12 cellular contexts compared by ENCODE assay signal in genomic region chr13:100490692-100491091, GRCh38.
DNase-seq lines count a peak whose midpoint lies in the region; ATAC-seq, FAIRE-seq and TF ChIP-seq lines count a peak whose summit lies in the region.
"Had no signal": no experiment of that assay in that cellular context is flagged by ENCODE, and none has a peak within 500 bp of the region (broad histone marks: within the 10 kb centered on the region; RNA-seq: fewer than 3 reads in every experiment).

No MANE protein-coding gene starts in this region.

- DNase-seq in DMS79 (lab: John Stamatoyannopoulos, UW) (peak; percentile 99), NCI-H187 treated with DMSO at 0.1 percent for 48 hours (lab: John Stamatoyannopoulos, UW) (peak; percentile 96), astrocyte (ENCODE audit: low read depth) (peak; percentile 25), mesenchymal stem cell (no peak), progenitor cell of endocrine pancreas (ENCODE audit: low spot score, unreplicated experiment) (no peak), activated T-cell treated with anti-CD3 and anti-CD28 coated beads for 4 hours (no peak), SKM-1 treated with dmso at 0.1 percent for 144 hours (lab: John Stamatoyannopoulos, UW; ENCODE audit: unreplicated experiment) (no peak)

- no peaks in the 10 kb centered on the region for H3K27me3 ChIP-seq in astrocyte (ENCODE audit: insufficient read depth, low read length)
- no peaks in the 10 kb centered on the region for H3K27me3 ChIP-seq in mesenchymal stem cell (ENCODE audit: control insufficient read depth in 1 of 2, insufficient read depth in 1 of 2, low read length in 2 of 2)

- H3K27ac ChIP-seq in astrocyte (ENCODE audit: low read depth, low read length) (no peak overlapping the region), mesenchymal stem cell (ENCODE audit: low read length, poor library complexity, severe bottlenecking) (peak overlapping the region; percentile 83)

- H3K4ac ChIP-seq in mesenchymal stem cell (ENCODE audit: low read depth in 1 of 2, low read length in 2 of 2): no peak overlapping the region

- H3K36me3 Mint-ChIP-seq in astrocyte (ENCODE audit: low read depth, unreplicated experiment) (peaks cover 4% of the 10 kb centered on the region), progenitor cell of endocrine pancreas (ENCODE audit: insufficient read depth) (peaks cover 3% of the 10 kb centered on the region)

- H3K4me3 ChIP-seq in astrocyte (ENCODE audit: insufficient read depth, low read depth, low read length): no peak overlapping the region
- no peak overlapping the region for H3K4me3 ChIP-seq in mesenchymal stem cell (ENCODE audit: insufficient read depth in 1 of 2, low read depth in 1 of 2, low read length in 2 of 2)

- no peaks in the 10 kb centered on the region for H3K9me3 Mint-ChIP-seq in astrocyte (ENCODE audit: unreplicated experiment)
- H3K9me3 Mint-ChIP-seq in progenitor cell of endocrine pancreas (ENCODE audit: low read depth): no peaks in the 10 kb centered on the region
- H3K9me3 Mint-ChIP-seq: activated T-helper 1 cell treated with anti-CD3 and anti-CD28 coated beads, Interleukin-12 subunit alpha, Interleukin-12 subunit beta, Interleukin-2, Interleukin-4 antibody, amounts not matched to agents 30 ng/mL and 10 ng/mL and 1 ng/mL, durations not matched to agents 14 hours and 24 hours and 36 hours had no signal

- H2AFZ ChIP-seq in astrocyte (ENCODE audit: low read depth, low read length): no peak overlapping the region
- H2AFZ ChIP-seq in mesenchymal stem cell (ENCODE audit: low read depth, low read length): no peak overlapping the region

- H2BK120ac ChIP-seq in mesenchymal stem cell (ENCODE audit: low read depth, low read length): no peak overlapping the region

- no peaks in the 10 kb centered on the region for H3K79me2 ChIP-seq in astrocyte (ENCODE audit: insufficient read depth, low read length)

- no peak overlapping the region for H2BK5ac ChIP-seq in mesenchymal stem cell (ENCODE audit: low read depth, low read length, poor library complexity, severe bottlenecking)

- peaks cover 6% of the 10 kb centered on the region for H3K4me1 Mint-ChIP-seq in astrocyte (ENCODE audit: low read depth, unreplicated experiment)
- peaks cover 12% of the 10 kb centered on the region for H3K4me1 Mint-ChIP-seq in progenitor cell of endocrine pancreas (ENCODE audit: low read depth)
- H3K4me1 Mint-ChIP-seq: B cell had no signal

- H4K8ac ChIP-seq in mesenchymal stem cell (ENCODE audit: low read length): no peak overlapping the region

- WGBS in mesenchymal stem cell: 69% methylated on average over 4 of the region's 4 CpGs

- no peak overlapping the region for H3K4me3 Mint-ChIP-seq in astrocyte (ENCODE audit: unreplicated experiment)
- H3K4me3 Mint-ChIP-seq in progenitor cell of endocrine pancreas (ENCODE audit: low read depth): no peak overlapping the region
- H3K4me3 Mint-ChIP-seq: activated T-helper 1 cell treated with anti-CD3 and anti-CD28 coated beads, Interleukin-12 subunit alpha, Interleukin-12 subunit beta, Interleukin-2, Interleukin-4 antibody, amounts not matched to agents 30 ng/mL and 10 ng/mL and 1 ng/mL, durations not matched to agents 14 hours and 24 hours and 36 hours; B cell had no signal

- H3K18ac ChIP-seq in mesenchymal stem cell (ENCODE audit: low read depth in 1 of 2, low read length in 2 of 2): no peak overlapping the region

- no peaks in the 10 kb centered on the region for H3K9me3 ChIP-seq in astrocyte (ENCODE audit: insufficient read depth, low read depth, low read length)
- H3K9me3 ChIP-seq in mesenchymal stem cell (ENCODE audit: control insufficient read depth, low read length): no peaks in the 10 kb centered on the region

- H3K4me2 ChIP-seq in astrocyte (ENCODE audit: low read length) (peak overlapping the region; percentile 24), mesenchymal stem cell (ENCODE audit: low read length, poor library complexity, severe bottlenecking) (peak overlapping the region; percentile 1)

- peaks cover 23% of the 10 kb centered on the region for H3K79me1 ChIP-seq in mesenchymal stem cell (replicated peaks; ENCODE audit: low read length, poor library complexity, severe bottlenecking)

- H2AK5ac ChIP-seq in mesenchymal stem cell (ENCODE audit: low read length, severe bottlenecking): no peak overlapping the region

- no peak overlapping the region for H3K14ac ChIP-seq in mesenchymal stem cell (ENCODE audit: low read length in 2 of 2)

- no peak overlapping the region for H3K9ac ChIP-seq in astrocyte (ENCODE audit: low read length)
- H3K9ac ChIP-seq in mesenchymal stem cell (ENCODE audit: low read length): no peak overlapping the region

- H3K36me3 ChIP-seq in astrocyte (ENCODE audit: insufficient read depth, low read length) (no peaks in the 10 kb centered on the region), mesenchymal stem cell (ENCODE audit: control insufficient read depth in 1 of 2, insufficient read depth in 2 of 2, low read depth in 1 of 2, low read length in 2 of 2) (peaks cover 0 to 10% of the 10 kb centered on the region in 2 experiments)

- H2BK15ac ChIP-seq in mesenchymal stem cell (ENCODE audit: low read depth, poor library complexity, severe bottlenecking): no peak overlapping the region

- ATAC-seq in GM18502 (IDR thresholded peaks at IDR 0.05; ENCODE audit: poor library complexity, unreplicated experiment): no peak

- no peak overlapping the region for H3K27ac Mint-ChIP-seq in astrocyte (ENCODE audit: unreplicated experiment)
- no peak overlapping the region for H3K27ac Mint-ChIP-seq in progenitor cell of endocrine pancreas
- H3K27ac Mint-ChIP-seq: activated T-helper 1 cell treated with anti-CD3 and anti-CD28 coated beads, Interleukin-12 subunit alpha, Interleukin-12 subunit beta, Interleukin-2, Interleukin-4 antibody, amounts not matched to agents 30 ng/mL and 10 ng/mL and 1 ng/mL, durations not matched to agents 14 hours and 24 hours and 36 hours; B cell had no signal

- no peak for FAIRE-seq in astrocyte (lab: Jason Lieb, UNC)
- FAIRE-seq: colon, frontal cortex had no signal

- no peak overlapping the region for H3K23ac ChIP-seq in mesenchymal stem cell (ENCODE audit: low read length in 2 of 2)

- no peak overlapping the region for H4K91ac ChIP-seq in mesenchymal stem cell (ENCODE audit: low read length)

- H3K27me3 Mint-ChIP-seq in astrocyte (ENCODE audit: low read depth, unreplicated experiment) (no peaks in the 10 kb centered on the region), progenitor cell of endocrine pancreas (no peaks in the 10 kb centered on the region)
- H3K27me3 Mint-ChIP-seq: B cell had no signal

- TF ChIP-seq CTCF in astrocyte (IDR thresholded peaks at IDR 0.05; ENCODE audit: insufficient read depth, low read depth, low read length): no peak
- TF ChIP-seq CTCF in progenitor cell of endocrine pancreas (IDR thresholded peaks at IDR 0.05; ENCODE audit: unreplicated experiment): no peak

- H2BK12ac ChIP-seq in mesenchymal stem cell (ENCODE audit: low read length in 2 of 2): no peak overlapping the region

- H3K4me1 ChIP-seq in astrocyte (ENCODE audit: insufficient read depth, low read length) (peaks cover 7% of the 10 kb centered on the region), mesenchymal stem cell (ENCODE audit: control insufficient read depth, insufficient read depth, low read depth, low read length) (peaks cover 10% of the 10 kb centered on the region)

- H4K20me1 ChIP-seq in astrocyte (ENCODE audit: insufficient read depth, low read length): no peaks in the 10 kb centered on the region

Comparison
In these comparisons a context has a peak if more than half of its experiments do, and no peak if none do; other contexts are left out.
1. DNase-seq: peak in DMS79 (single experiment), NCI-H187 treated with DMSO at 0.1 percent for 48 hours (single experiment) and astrocyte (single experiment); none in mesenchymal stem cell (single experiment), progenitor cell of endocrine pancreas (single experiment), activated T-cell treated with anti-CD3 and anti-CD28 coated beads for 4 hours (single experiment) and SKM-1 treated with dmso at 0.1 percent for 144 hours (single experiment).